Comparison of ENCODE assay signal across 10 cellular contexts in genomic region chr15:42493694-42494093, GRCh38. TPM values are rescaled to one million over a fixed set of nuclear protein-coding genes. Genes with fewer than 3 reads are reported as not detected.
DNase-seq lines count a peak whose midpoint lies in the region; ATAC-seq lines count a peak whose summit lies in the region.
"Had no signal": no experiment of that assay in that cellular context is flagged by ENCODE, and none has a peak within 500 bp of the region (broad histone marks: within the 10 kb centered on the region; RNA-seq: fewer than 3 reads in every experiment).

No MANE protein-coding gene starts in this region.

- H3K4me1 Mint-ChIP-seq in activated naive CD8-positive, alpha-beta T cell (ENCODE audit: low read depth) = peaks cover 69% of the 10 kb centered on the region
- H3K4me1 Mint-ChIP-seq in naive thymus-derived CD4-positive, alpha-beta T cell = peaks cover 46 to 88% (median 72%) of the 10 kb centered on the region in 7 donors

- H3K9ac ChIP-seq in BLaER1 treated with 17β-estradiol and CSF1 and Interleukin-3, amounts not matched to agents 10 nM and 100 nM = peak overlapping the region in 8 of 11 experiments; percentile 7 to 91 (median 74); a peak in 14 of 22 replicates
- no peak overlapping the region for H3K9ac ChIP-seq in Karpas-422 (ENCODE audit: low read length)

- POLR2A ChIA-PET in naive thymus-derived CD4-positive, alpha-beta T cell (lab: Charles Lee) = interaction anchor here (0.8 to 3.8 kb wide), 4 partner anchors 11 to 101 kb away, joined by 3 to 16 read pairs (median 5); partner anchors contain the start of genes HAUS2 and LRRC57

- H3K4me3 Mint-ChIP-seq in activated naive CD8-positive, alpha-beta T cell = peak overlapping the region; percentile 57
- peak overlapping the region; percentile 7 to 99 (median 87) for H3K4me3 Mint-ChIP-seq in naive thymus-derived CD4-positive, alpha-beta T cell

- H3K9me2 ChIP-seq in Karpas-422 (replicated peaks; ENCODE audit: insufficient read depth, low read length) = no peaks in the 10 kb centered on the region

- no peak for ATAC-seq in naive thymus-derived CD4-positive, alpha-beta T cell
- no peak for ATAC-seq in GM18870 (IDR thresholded peaks at IDR 0.05; ENCODE audit: unreplicated experiment)

- H3K27me3 Mint-ChIP-seq in activated naive CD8-positive, alpha-beta T cell = no peaks in the 10 kb centered on the region
- peaks cover 0 to 2% (median 0%) of the 10 kb centered on the region in 5 donors for H3K27me3 Mint-ChIP-seq in naive thymus-derived CD4-positive, alpha-beta T cell

- peak overlapping the region; percentile 76 to 98 (median 96) for H3K4me2 ChIP-seq in BLaER1 treated with 17β-estradiol and CSF1 and Interleukin-3, amounts not matched to agents 10 nM and 100 nM
- peak overlapping the region; percentile 18 for H3K4me2 ChIP-seq in Karpas-422 (ENCODE audit: low read depth, low read length, poor library complexity, severe bottlenecking)

- no peaks in the 10 kb centered on the region for H3K27me3 ChIP-seq in BLaER1 treated with 17β-estradiol and CSF1 and Interleukin-3, amounts not matched to agents 10 nM and 100 nM
- no peaks in the 10 kb centered on the region for H3K27me3 ChIP-seq in Karpas-422 (ENCODE audit: low read length)
- H3K27me3 ChIP-seq in naive thymus-derived CD4-positive, alpha-beta T cell (ENCODE audit: control insufficient read depth in 2 of 2, insufficient read depth in 2 of 2, low read length in 2 of 2) = no peaks in the 10 kb centered on the region

- H4K20me1 ChIP-seq in BLaER1 treated with 17β-estradiol and CSF1 and Interleukin-3, amounts not matched to agents 10 nM and 100 nM = peaks cover 0 to 36% (median 17%) of the 10 kb centered on the region in 11 experiments; a peak in 12 of 22 replicates
- H4K20me1 ChIP-seq in Karpas-422 (ENCODE audit: insufficient read depth, low read depth, low read length) = no peaks in the 10 kb centered on the region

- H3K4me1 ChIP-seq in BLaER1 treated with 17β-estradiol and CSF1 and Interleukin-3, amounts not matched to agents 10 nM and 100 nM = peaks cover 52 to 81% (median 76%) of the 10 kb centered on the region in 10 experiments
- peaks cover 57% of the 10 kb centered on the region for H3K4me1 ChIP-seq in Karpas-422 (ENCODE audit: low read length)
- H3K4me1 ChIP-seq in naive thymus-derived CD4-positive, alpha-beta T cell (ENCODE audit: control insufficient read depth in 2 of 2, insufficient read depth in 2 of 2, low read length in 2 of 2) = peaks cover 14 to 17% of the 10 kb centered on the region in 2 donors

- H3K4me3 ChIP-seq in BLaER1 treated with 17β-estradiol and CSF1 and Interleukin-3, amounts not matched to agents 10 nM and 100 nM = peak overlapping the region in 7 of 10 experiments; percentile 4 to 85 (median 78); a peak in 12 of 20 replicates
- no peak overlapping the region for H3K4me3 ChIP-seq in Karpas-422 (ENCODE audit: low read length)
- no peak overlapping the region for H3K4me3 ChIP-seq in naive thymus-derived CD4-positive, alpha-beta T cell (ENCODE audit: low read length)

- DNase-seq in Karpas-422 = no peak
- DNase-seq in naive thymus-derived CD4-positive, alpha-beta T cell = no peak
- DNase-seq in NCI-H2196 (lab: John Stamatoyannopoulos, UW; ENCODE audit: unreplicated experiment) = no peak
- no peak for DNase-seq in mucosa of gallbladder (ENCODE audit: low spot score)
- no peak for DNase-seq in DMS114 treated with DMSO at 0.1 percent for 48 hours (lab: John Stamatoyannopoulos, UW; ENCODE audit: unreplicated experiment)
- DNase-seq: EL, NCI-H226 had no signal

- peaks cover 59% of the 10 kb centered on the region for H3K79me2 ChIP-seq in Karpas-422 (ENCODE audit: low read length)

- peaks cover 0 to 13% (median 5%) of the 10 kb centered on the region in 11 experiments; a peak in 10 of 22 replicates for H3K36me3 ChIP-seq in BLaER1 treated with 17β-estradiol and CSF1 and Interleukin-3, amounts not matched to agents 10 nM and 100 nM
- no peaks in the 10 kb centered on the region for H3K36me3 ChIP-seq in Karpas-422 (ENCODE audit: insufficient read depth, low read length)
- H3K36me3 ChIP-seq in naive thymus-derived CD4-positive, alpha-beta T cell (ENCODE audit: control insufficient read depth in 2 of 3, insufficient read depth in 3 of 3, low read length in 3 of 3) = peaks cover 0 to 10% (median 0%) of the 10 kb centered on the region in 3 experiments

- H3K9me3 Mint-ChIP-seq in activated naive CD8-positive, alpha-beta T cell (ENCODE audit: low read depth) = no peaks in the 10 kb centered on the region
- H3K9me3 Mint-ChIP-seq in naive thymus-derived CD4-positive, alpha-beta T cell = peaks cover 0 to 4% (median 0%) of the 10 kb centered on the region in 11 donors

- peak overlapping the region; percentile 89 for H3K27ac Mint-ChIP-seq in activated naive CD8-positive, alpha-beta T cell
- H3K27ac Mint-ChIP-seq in naive thymus-derived CD4-positive, alpha-beta T cell = peak overlapping the region; percentile 6 to 99 (median 94)

- H3K36me3 Mint-ChIP-seq in activated naive CD8-positive, alpha-beta T cell = no peaks in the 10 kb centered on the region
- peaks cover 0 to 9% (median 0%) of the 10 kb centered on the region in 5 donors for H3K36me3 Mint-ChIP-seq in naive thymus-derived CD4-positive, alpha-beta T cell

- H2AFZ ChIP-seq in Karpas-422 (ENCODE audit: low read length) = peak overlapping the region; percentile 88

- peak overlapping the region in 10 of 11 experiments; percentile 4 to 86 (median 72); a peak in 18 of 22 replicates for H3K27ac ChIP-seq in BLaER1 treated with 17β-estradiol and CSF1 and Interleukin-3, amounts not matched to agents 10 nM and 100 nM
- peak overlapping the region; percentile 31 for H3K27ac ChIP-seq in Karpas-422 (ENCODE audit: low read length)
- H3K27ac ChIP-seq in naive thymus-derived CD4-positive, alpha-beta T cell (ENCODE audit: low read depth, low read length) = peak overlapping the region; percentile 4

- CTCF ChIA-PET in naive thymus-derived CD4-positive, alpha-beta T cell (lab: Charles Lee) = no interaction called here

- H3K9me3 ChIP-seq in BLaER1 treated with 17β-estradiol and CSF1 and Interleukin-3, amounts not matched to agents 10 nM and 100 nM (replicated peaks in 1 of 11) = no peaks in the 10 kb centered on the region
- no peaks in the 10 kb centered on the region for H3K9me3 ChIP-seq in Karpas-422 (ENCODE audit: low read length)
- H3K9me3 ChIP-seq in naive thymus-derived CD4-positive, alpha-beta T cell (ENCODE audit: control insufficient read depth in 2 of 3, low read length in 3 of 3) = no peaks in the 10 kb centered on the region

- intact Hi-C loops in naive thymus-derived CD4-positive, alpha-beta T cell (cut with micrococcal nuclease) = loop anchor here (5.0 to 10.0 kb wide), 4 partner anchors 159 to 1301 kb away; partner anchors contain the start of genes CHP1 (in 1 of the 2), EXD1 (in 1 of the 2), SERF2 (in 1 of the 2) and TTBK2 (in 1 of the 2)

RNA-seq across cellular contexts. Expression of gene SNAP23, which starts 1.7 kb away (rescaled TPM):
- total RNA-seq in Karpas-422 (2014; rRNA removed; shearing (Covaris generic); ENCODE audit: low replicate concordance) = 115 and 137 TPM in 2 replicates
- 10 to 100 TPM; 60.0 to 80.0 (median 70.6) TPM for total RNA-seq in naive thymus-derived CD4-positive, alpha-beta T cell
- 10 to 100 TPM; 66.4 to 74.2 TPM for polyA plus RNA-seq in naive thymus-derived CD4-positive, alpha-beta T cell
- 60.2 TPM for total RNA-seq in mucosa of gallbladder

RNA-seq across cellular contexts. Expression of gene ZNF106, which starts 2.8 kb away (rescaled TPM):
- total RNA-seq in Karpas-422 (2014; rRNA removed; shearing (Covaris generic); ENCODE audit: low replicate concordance) = 109 and 144 TPM in 2 replicates
- total RNA-seq in naive thymus-derived CD4-positive, alpha-beta T cell = 10 to 100 TPM; 32.4 to 54.3 (median 44.7) TPM
- polyA plus RNA-seq in naive thymus-derived CD4-positive, alpha-beta T cell = 10 to 100 TPM; 43.1 to 43.2 TPM
- 66.1 TPM for total RNA-seq in mucosa of gallbladder

RNA-seq across cellular contexts. Expression of gene LRRC57, which starts 54.9 kb away (rescaled TPM):
- total RNA-seq in Karpas-422 (2014; rRNA removed; shearing (Covaris generic); ENCODE audit: low replicate concordance) = 13.4 and 21.7 TPM in 2 replicates
- total RNA-seq in naive thymus-derived CD4-positive, alpha-beta T cell = 10 to 100 TPM; 15.4 to 37.1 (median 18.0) TPM
- polyA plus RNA-seq in naive thymus-derived CD4-positive, alpha-beta T cell = 1 to 10 TPM; 4.5 to 4.8 TPM
- total RNA-seq in mucosa of gallbladder = 22.5 TPM

RNA-seq across cellular contexts. Expression of gene HAUS2, which starts 54.9 kb away (rescaled TPM):
- 17.2 and 43.5 TPM in 2 replicates for total RNA-seq in Karpas-422 (2014; rRNA removed; shearing (Covaris generic); ENCODE audit: low replicate concordance)
- total RNA-seq in naive thymus-derived CD4-positive, alpha-beta T cell = 10 to 100 TPM; 12.0 to 35.4 (median 16.8) TPM
- 10 to 100 TPM; 30.9 to 31.9 TPM for polyA plus RNA-seq in naive thymus-derived CD4-positive, alpha-beta T cell
- 12.5 TPM for total RNA-seq in mucosa of gallbladder

Comparison
In these comparisons a context has a peak if more than half of its experiments do, and no peak if none do; other contexts are left out.
1. H3K27ac ChIP-seq: peak in every context shown above with its lines; median percentile 72 in BLaER1 treated with 17β-estradiol and CSF1 and Interleukin-3, amounts not matched to agents 10 nM and 100 nM; 31 in Karpas-422; 4 in naive thymus-derived CD4-positive, alpha-beta T cell.
2. H3K4me3 ChIP-seq: peak in BLaER1 treated with 17β-estradiol and CSF1 and Interleukin-3, amounts not matched to agents 10 nM and 100 nM (7 of 10); none in Karpas-422 (single experiment) and naive thymus-derived CD4-positive, alpha-beta T cell (single experiment).